Comparison of ENCODE assay signal across 9 cellular contexts in the genomic region with DNA sequence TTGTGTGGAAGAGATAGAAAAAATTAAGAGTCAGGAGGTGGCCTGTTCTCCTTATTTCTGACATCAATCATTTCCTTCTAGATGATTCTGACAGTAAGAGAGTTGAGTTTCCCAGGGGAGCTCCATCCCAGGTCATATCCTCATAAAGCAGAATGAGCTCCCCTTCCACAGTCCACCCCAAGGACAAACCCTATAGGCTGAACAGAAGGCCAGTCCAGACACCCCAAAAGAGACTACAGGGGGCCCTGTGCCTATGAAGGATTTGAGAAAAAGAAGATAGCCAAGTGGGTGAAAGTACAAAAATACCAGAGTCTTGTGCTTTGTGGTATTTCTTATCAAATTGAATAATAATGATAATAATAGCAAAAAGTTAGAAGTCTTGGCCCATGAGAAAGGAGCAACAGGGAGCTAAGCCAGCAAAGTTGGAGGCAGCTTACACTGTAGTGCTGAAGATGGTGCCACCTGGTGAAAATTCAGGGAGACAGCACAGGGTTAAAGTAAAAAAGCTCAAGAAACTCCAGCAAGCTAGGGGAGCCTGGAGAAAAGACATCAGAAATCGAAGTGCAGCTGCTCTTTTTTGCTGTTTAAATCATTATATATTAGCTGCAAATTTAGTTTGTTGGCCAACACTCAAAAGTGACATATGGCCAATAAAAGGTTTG. TPM values are rescaled to one million over a fixed set of nuclear protein-coding genes. Genes with fewer than 3 reads are reported as not detected.
DNase-seq lines count a peak whose midpoint lies in the region; ATAC-seq and TF ChIP-seq lines count a peak whose summit lies in the region.
"Had no signal": no experiment of that assay in that cellular context is flagged by ENCODE, and none has a peak within 500 bp of the region (broad histone marks: within the 10 kb centered on the region; RNA-seq: fewer than 3 reads in every experiment).

No MANE protein-coding gene starts in this region.

- peak; percentile 73 for ATAC-seq in upper lobe of right lung
- ATAC-seq in stimulated activated naive CD8-positive, alpha-beta T cell treated with anti-CD3 and anti-CD28 coated beads, Interleukin-15, Interleukin-2, amounts not matched to agents 100 U/mL and 50 U/mL, for 24 hours: no peak

- H3K36me3 ChIP-seq in upper lobe of right lung: no peaks in the 10 kb centered on the region
- no peaks in the 10 kb centered on the region for H3K36me3 ChIP-seq in sigmoid colon

- TF ChIP-seq EP300 in sigmoid colon (IDR thresholded peaks at IDR 0.05): no peak

- no peaks in the 10 kb centered on the region for H3K9me3 ChIP-seq in upper lobe of right lung
- H3K9me3 ChIP-seq in sigmoid colon: no peaks in the 10 kb centered on the region

- DNase-seq in AG10803 (ENCODE audit: low read depth) (no peak), HCEC 1CT (peak; percentile 61), NCI-H446 treated with DMSO at 0.1 percent for 48 hours (lab: John Stamatoyannopoulos, UW) (peak; percentile 88), fibroblast of gingiva (ENCODE audit: low read depth) (peak; percentile 18), upper lobe of right lung (no peak), sigmoid colon (no peak)
- DNase-seq in stimulated activated naive CD8-positive, alpha-beta T cell treated with anti-CD3 and anti-CD28 coated beads, Interleukin-15, Interleukin-2, amounts not matched to agents 100 U/mL and 50 U/mL, for 24 hours: no peak
- no peak for DNase-seq in activated CD4-positive, alpha-beta T cell treated with anti-CD3 and anti-CD28 coated beads, Interleukin-2, amount 50 U/mL, for 4 hours

- WGBS in sigmoid colon, 2 donors: 5 to 21% methylated on average over 1 of the region's 1 CpG

- TF ChIP-seq POLR2A in sigmoid colon (IDR thresholded peaks at IDR 0.05): no peak

- no peak overlapping the region for H3K4me3 ChIP-seq in AG10803 (ENCODE audit: low read length)
- H3K4me3 ChIP-seq in upper lobe of right lung: no peak overlapping the region
- no peak overlapping the region for H3K4me3 ChIP-seq in sigmoid colon

- TF ChIP-seq CTCF in AG10803 (conservative IDR thresholded peaks at IDR 0.05; ENCODE audit: low read length) (peak; percentile 31), upper lobe of right lung (IDR thresholded peaks at IDR 0.05) (peak; percentile 38), sigmoid colon (IDR thresholded peaks at IDR 0.05) (no peak)

- H3K4me1 ChIP-seq in upper lobe of right lung (no peaks in the 10 kb centered on the region), sigmoid colon (no peaks in the 10 kb centered on the region)

- H3K27me3 ChIP-seq in upper lobe of right lung (no peaks in the 10 kb centered on the region), sigmoid colon (no peaks in the 10 kb centered on the region)

- H3K27ac ChIP-seq in upper lobe of right lung (no peak overlapping the region), sigmoid colon (no peak overlapping the region)

- intact Hi-C loops in upper lobe of right lung (cut with DNase I) (no loop called here), sigmoid colon (cut with DNase I) (no loop called here)

RNA-seq across cellular contexts. Expression of gene SLC24A5, which starts 35.9 kb away (rescaled TPM):
- total RNA-seq in upper lobe of right lung: 0.84 TPM
- under 1 TPM in 1 of 4 donors, not detected in 3; 0.36 TPM for total RNA-seq in sigmoid colon
- polyA plus RNA-seq in sigmoid colon: not detected
- polyA plus RNA-seq: adipose tissue had no signal

Comparison
In these comparisons a context has a peak if more than half of its experiments do, and no peak if none do; other contexts are left out.
1. DNase-seq: peak in HCEC 1CT (single experiment), NCI-H446 treated with DMSO at 0.1 percent for 48 hours (single experiment) and fibroblast of gingiva (single experiment); none in AG10803 (single experiment), upper lobe of right lung (single experiment), stimulated activated naive CD8-positive, alpha-beta T cell treated with anti-CD3 and anti-CD28 coated beads, Interleukin-15, Interleukin-2, amounts not matched to agents 100 U/mL and 50 U/mL, for 24 hours (single experiment), sigmoid colon (single experiment) and activated CD4-positive, alpha-beta T cell treated with anti-CD3 and anti-CD28 coated beads, Interleukin-2, amount 50 U/mL, for 4 hours (0 of 2).
2. CTCF ChIP-seq: peak in AG10803 (single experiment) and upper lobe of right lung (single experiment); none in sigmoid colon (0 of 4).